ENCODE assay signal across 11 cellular contexts in the genomic region with DNA sequence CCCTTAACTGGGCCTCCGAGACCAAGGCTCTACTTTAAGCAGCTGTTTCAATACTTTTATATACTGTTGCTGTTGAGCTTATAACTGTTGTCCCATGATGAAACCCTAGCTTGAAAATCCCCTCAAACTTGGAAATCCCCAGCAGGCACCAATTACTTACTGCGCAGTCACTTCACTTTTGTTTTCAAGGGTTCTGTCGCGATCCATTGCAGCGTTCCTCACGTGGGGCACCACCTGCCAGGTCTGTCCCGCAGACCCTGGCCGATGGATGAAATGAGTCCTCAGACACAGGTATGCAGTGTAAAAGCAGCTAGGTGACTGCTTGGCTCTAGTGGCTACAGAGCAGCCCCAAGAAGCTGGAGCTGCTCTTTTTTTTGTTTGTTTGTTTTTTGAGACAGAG. TPM values are rescaled to one million over a fixed set of nuclear protein-coding genes. Genes with fewer than 3 reads are reported as not detected.
DNase-seq lines count a peak whose midpoint lies in the region; ATAC-seq, FAIRE-seq and TF ChIP-seq lines count a peak whose summit lies in the region.
"Not testable (repeated sequence)": the region's sequence is repeated elsewhere in the genome, so short reads cannot be mapped to it uniquely, and the experiment has no call there.
"Had no signal": no experiment of that assay in that cellular context is flagged by ENCODE, and none has a peak within 500 bp of the region (broad histone marks: within the 10 kb centered on the region; RNA-seq: fewer than 3 reads in every experiment).

No MANE protein-coding gene starts in this region.

- peaks cover 12% of the 10 kb centered on the region; the same call in 1 of the 2 replicates for H3K4me1 ChIP-seq in PC-9 (replicated peaks; ENCODE audit: insufficient read depth)

- peak; percentile 11 for DNase-seq in COLO668 (lab: John Stamatoyannopoulos, UW; ENCODE audit: unreplicated experiment)
- DNase-seq in PC-9; activated T-helper 1 cell treated with anti-CD3 and anti-CD28 coated beads, Interleukin-12 subunit alpha, Interleukin-12 subunit beta, Interleukin-2, Interleukin-4 antibody, amounts not matched to agents 30 ng/mL and 10 ng/mL and 1 ng/mL, durations not matched to agents 14 hours and 24 hours and 36 hours (ENCODE audit: low spot score); bronchial epithelial cell (ENCODE audit: low read depth): not testable (repeated sequence)
- peak; percentile 20 for DNase-seq in activated CD4-positive, alpha-beta T cell treated with anti-CD3 and anti-CD28 coated beads for 36 hours
- peak; percentile 12 for DNase-seq in stimulated activated CD4-positive, alpha-beta T cell treated with anti-CD3 and anti-CD28 coated beads, Interleukin-15, amount 100 ng/mL, for 24 hours

- not testable (repeated sequence) for TF ChIP-seq CTCF in PC-9 (conservative IDR thresholded peaks at IDR 0.05); bronchial epithelial cell (IDR thresholded peaks at IDR 0.05; ENCODE audit: insufficient read depth, low read length, severe bottlenecking)

- intact Hi-C loops in PC-9 (cut with micrococcal nuclease; ENCODE audit: unreplicated experiment); activated CD4-positive, alpha-beta T cell treated with anti-CD3 and anti-CD28 coated beads for 36 hours (cut with DNase I, micrococcal nuclease); activated T-helper 1 cell treated with anti-CD3 and anti-CD28 coated beads, Interleukin-12 subunit alpha, Interleukin-12 subunit beta, Interleukin-2, Interleukin-4 antibody, amounts not matched to agents 30 ng/mL and 10 ng/mL and 1 ng/mL, durations not matched to agents 14 hours and 24 hours and 36 hours (cut with micrococcal nuclease): not testable (repeated sequence)

- not testable (repeated sequence) for H3K27ac ChIP-seq in PC-9

- CTCF ChIA-PET in PC-9 (lab: Charles Lee), result not testable (repeated sequence)
- CTCF ChIA-PET in activated CD4-positive, alpha-beta T cell treated with anti-CD3 and anti-CD28 coated beads for 36 hours (lab: Charles Lee), result interaction anchor here (0.6 kb wide), 1 partner anchor 10 kb away, joined by 4 read pairs; no protein-coding TSS in a partner anchor

- H2AFZ ChIP-seq in PC-9, result not testable (repeated sequence)

- peak overlapping the region; percentile 23; the same call in 1 of the 2 replicates for H3K4me2 ChIP-seq in PC-9

- not testable (repeated sequence) for H3K4me3 ChIP-seq in PC-9; bronchial epithelial cell (ENCODE audit: low read depth, low read length)

- not testable (repeated sequence) for H3K36me3 ChIP-seq in PC-9 (ENCODE audit: low read depth); bronchial epithelial cell (ENCODE audit: control insufficient read depth, insufficient read depth, low read length)

- H3K4me1 Mint-ChIP-seq in activated CD4-positive, alpha-beta T cell treated with anti-CD3 and anti-CD28 coated beads for 36 hours, result not testable (repeated sequence)
- peaks cover 11% of the 10 kb centered on the region for H3K4me1 Mint-ChIP-seq in activated T-helper 1 cell treated with anti-CD3 and anti-CD28 coated beads, Interleukin-12 subunit alpha, Interleukin-12 subunit beta, Interleukin-2, Interleukin-4 antibody, amounts not matched to agents 30 ng/mL and 10 ng/mL and 1 ng/mL, durations not matched to agents 14 hours and 24 hours and 36 hours (ENCODE audit: low read depth)

- not testable (repeated sequence) for H3K9me3 Mint-ChIP-seq in activated CD4-positive, alpha-beta T cell treated with anti-CD3 and anti-CD28 coated beads for 36 hours (ENCODE audit: low read depth); activated T-helper 1 cell treated with anti-CD3 and anti-CD28 coated beads, Interleukin-12 subunit alpha, Interleukin-12 subunit beta, Interleukin-2, Interleukin-4 antibody, amounts not matched to agents 30 ng/mL and 10 ng/mL and 1 ng/mL, durations not matched to agents 14 hours and 24 hours and 36 hours

- H3K9me3 ChIP-seq in PC-9 (ENCODE audit: insufficient read depth, low read depth), result not testable (repeated sequence)

- not testable (repeated sequence) for H3K9me2 ChIP-seq in PC-9 (ENCODE audit: insufficient read depth)

- POLR2A ChIA-PET in PC-9 (lab: Charles Lee; ENCODE audit: unreplicated experiment); activated CD4-positive, alpha-beta T cell treated with anti-CD3 and anti-CD28 coated beads for 36 hours (lab: Charles Lee): not testable (repeated sequence)

- not testable (repeated sequence) for H3K27me3 ChIP-seq in PC-9 (ENCODE audit: insufficient read depth, low read depth); bronchial epithelial cell (ENCODE audit: control insufficient read depth, insufficient read depth, low read length)

- H3K36me3 Mint-ChIP-seq in activated CD4-positive, alpha-beta T cell treated with anti-CD3 and anti-CD28 coated beads for 36 hours (ENCODE audit: low read depth); activated T-helper 1 cell treated with anti-CD3 and anti-CD28 coated beads, Interleukin-12 subunit alpha, Interleukin-12 subunit beta, Interleukin-2, Interleukin-4 antibody, amounts not matched to agents 30 ng/mL and 10 ng/mL and 1 ng/mL, durations not matched to agents 14 hours and 24 hours and 36 hours (ENCODE audit: low read depth): not testable (repeated sequence)

- not testable (repeated sequence) for H3K27me3 Mint-ChIP-seq in activated CD4-positive, alpha-beta T cell treated with anti-CD3 and anti-CD28 coated beads for 36 hours
- peaks cover 21% of the 10 kb centered on the region for H3K27me3 Mint-ChIP-seq in activated T-helper 1 cell treated with anti-CD3 and anti-CD28 coated beads, Interleukin-12 subunit alpha, Interleukin-12 subunit beta, Interleukin-2, Interleukin-4 antibody, amounts not matched to agents 30 ng/mL and 10 ng/mL and 1 ng/mL, durations not matched to agents 14 hours and 24 hours and 36 hours (ENCODE audit: insufficient read depth)

- H3K79me2 ChIP-seq in PC-9 (ENCODE audit: low read depth), result not testable (repeated sequence)

- not testable (repeated sequence) for H3K27ac Mint-ChIP-seq in activated CD4-positive, alpha-beta T cell treated with anti-CD3 and anti-CD28 coated beads for 36 hours
- peak overlapping the region; percentile 16 for H3K27ac Mint-ChIP-seq in activated T-helper 1 cell treated with anti-CD3 and anti-CD28 coated beads, Interleukin-12 subunit alpha, Interleukin-12 subunit beta, Interleukin-2, Interleukin-4 antibody, amounts not matched to agents 30 ng/mL and 10 ng/mL and 1 ng/mL, durations not matched to agents 14 hours and 24 hours and 36 hours

- H3K4me3 Mint-ChIP-seq in activated CD4-positive, alpha-beta T cell treated with anti-CD3 and anti-CD28 coated beads for 36 hours; activated T-helper 1 cell treated with anti-CD3 and anti-CD28 coated beads, Interleukin-12 subunit alpha, Interleukin-12 subunit beta, Interleukin-2, Interleukin-4 antibody, amounts not matched to agents 30 ng/mL and 10 ng/mL and 1 ng/mL, durations not matched to agents 14 hours and 24 hours and 36 hours: not testable (repeated sequence)

- peak; percentile 62 for FAIRE-seq in bronchial epithelial cell (lab: Jason Lieb, UNC)

- not testable (repeated sequence) for BruUV-seq in PC-9 (replicated peaks; lab: Mats Ljungman, UMichigan)

- peak; percentile 45 for ATAC-seq in GM18520 (IDR thresholded peaks at IDR 0.05; ENCODE audit: unreplicated experiment)
- peak; percentile 36 for ATAC-seq in activated CD4-positive, alpha-beta T cell treated with anti-CD3 and anti-CD28 coated beads for 36 hours

- H3F3A ChIP-seq in PC-9 (ENCODE audit: insufficient read depth, low read depth), result not testable (repeated sequence)

- H4K20me1 ChIP-seq in PC-9 (ENCODE audit: insufficient read depth), result not testable (repeated sequence)

RNA-seq across cellular contexts. Expression of a gene that starts 33.9 kb away (rescaled TPM):
- total RNA-seq in PC-9 (2021) (not detected in 2 replicates), bronchial epithelial cell (not detected in 2 replicates)
- not detected for total RNA-seq in activated CD4-positive, alpha-beta T cell treated with anti-CD3 and anti-CD28 coated beads for 36 hours
- total RNA-seq in activated T-helper 1 cell treated with anti-CD3 and anti-CD28 coated beads, Interleukin-12 subunit alpha, Interleukin-12 subunit beta, Interleukin-2, Interleukin-4 antibody, amounts not matched to agents 30 ng/mL and 10 ng/mL and 1 ng/mL, durations not matched to agents 14 hours and 24 hours and 36 hours, result not detected in 2 replicates
- total RNA-seq: A172; CD4-positive, alpha-beta T cell; G401; OCI-LY7 had no signal
